ENCODE assay signal across 2 cellular contexts in the genomic region with DNA sequence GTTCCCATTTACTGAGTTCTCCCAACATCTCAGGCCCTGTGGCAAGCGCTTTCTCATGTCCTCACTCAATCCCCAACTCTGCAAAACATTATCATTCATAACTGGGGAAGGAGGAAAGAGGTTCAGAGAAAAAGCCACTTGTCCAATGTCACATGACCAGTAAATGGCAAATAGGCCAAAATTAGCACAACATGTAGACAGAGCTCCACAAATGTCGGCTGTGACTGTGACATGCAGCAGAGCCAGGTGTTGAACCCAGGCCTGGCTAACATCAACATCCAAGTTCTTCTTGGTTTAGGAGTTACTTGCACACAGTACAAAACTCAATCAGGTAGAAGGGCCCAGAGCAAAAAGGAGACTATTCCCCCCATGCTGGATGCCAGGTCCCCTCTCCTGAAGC.
TF ChIP-seq lines count a peak whose summit lies in the region.

No MANE protein-coding gene starts in this region.

TF ChIP-seq in IMR-90, 13 proteins besides CTCF, POLR2A, EP300 and RAD21:
- no peak for TF ChIP-seq RFX5 (IDR thresholded peaks at IDR 0.05; ENCODE audit: low read depth, low read length)

TF ChIP-seq in SK-N-SH treated with all-trans-retinoic acid at 6 μM for 48 hours, 23 proteins besides CTCF, POLR2A, EP300 and RAD21:
- TF ChIP-seq, protein P1, sequence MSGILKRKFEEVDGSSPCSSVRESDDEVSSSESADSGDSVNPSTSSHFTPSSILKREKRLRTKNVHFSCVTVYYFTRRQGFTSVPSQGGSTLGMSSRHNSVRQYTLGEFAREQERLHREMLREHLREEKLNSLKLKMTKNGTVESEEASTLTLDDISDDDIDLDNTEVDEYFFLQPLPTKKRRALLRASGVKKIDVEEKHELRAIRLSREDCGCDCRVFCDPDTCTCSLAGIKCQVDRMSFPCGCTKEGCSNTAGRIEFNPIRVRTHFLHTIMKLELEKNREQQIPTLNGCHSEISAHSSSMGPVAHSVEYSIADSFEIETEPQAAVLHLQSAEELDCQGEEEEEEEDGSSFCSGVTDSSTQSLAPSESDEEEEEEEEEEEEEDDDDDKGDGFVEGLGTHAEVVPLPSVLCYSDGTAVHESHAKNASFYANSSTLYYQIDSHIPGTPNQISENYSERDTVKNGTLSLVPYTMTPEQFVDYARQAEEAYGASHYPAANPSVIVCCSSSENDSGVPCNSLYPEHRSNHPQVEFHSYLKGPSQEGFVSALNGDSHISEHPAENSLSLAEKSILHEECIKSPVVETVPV (CRISPR knock-in tag; IDR thresholded peaks at IDR 0.05): no peak
- TF ChIP-seq, protein P2, sequence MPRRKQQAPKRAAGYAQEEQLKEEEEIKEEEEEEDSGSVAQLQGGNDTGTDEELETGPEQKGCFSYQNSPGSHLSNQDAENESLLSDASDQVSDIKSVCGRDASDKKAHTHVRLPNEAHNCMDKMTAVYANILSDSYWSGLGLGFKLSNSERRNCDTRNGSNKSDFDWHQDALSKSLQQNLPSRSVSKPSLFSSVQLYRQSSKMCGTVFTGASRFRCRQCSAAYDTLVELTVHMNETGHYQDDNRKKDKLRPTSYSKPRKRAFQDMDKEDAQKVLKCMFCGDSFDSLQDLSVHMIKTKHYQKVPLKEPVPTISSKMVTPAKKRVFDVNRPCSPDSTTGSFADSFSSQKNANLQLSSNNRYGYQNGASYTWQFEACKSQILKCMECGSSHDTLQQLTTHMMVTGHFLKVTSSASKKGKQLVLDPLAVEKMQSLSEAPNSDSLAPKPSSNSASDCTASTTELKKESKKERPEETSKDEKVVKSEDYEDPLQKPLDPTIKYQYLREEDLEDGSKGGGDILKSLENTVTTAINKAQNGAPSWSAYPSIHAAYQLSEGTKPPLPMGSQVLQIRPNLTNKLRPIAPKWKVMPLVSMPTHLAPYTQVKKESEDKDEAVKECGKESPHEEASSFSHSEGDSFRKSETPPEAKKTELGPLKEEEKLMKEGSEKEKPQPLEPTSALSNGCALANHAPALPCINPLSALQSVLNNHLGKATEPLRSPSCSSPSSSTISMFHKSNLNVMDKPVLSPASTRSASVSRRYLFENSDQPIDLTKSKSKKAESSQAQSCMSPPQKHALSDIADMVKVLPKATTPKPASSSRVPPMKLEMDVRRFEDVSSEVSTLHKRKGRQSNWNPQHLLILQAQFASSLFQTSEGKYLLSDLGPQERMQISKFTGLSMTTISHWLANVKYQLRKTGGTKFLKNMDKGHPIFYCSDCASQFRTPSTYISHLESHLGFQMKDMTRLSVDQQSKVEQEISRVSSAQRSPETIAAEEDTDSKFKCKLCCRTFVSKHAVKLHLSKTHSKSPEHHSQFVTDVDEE (CRISPR knock-in tag; IDR thresholded peaks at IDR 0.05): no peak
- no peak for TF ChIP-seq ZNF8 (CRISPR knock-in tag; IDR thresholded peaks at IDR 0.05)
- TF ChIP-seq, protein P3, sequence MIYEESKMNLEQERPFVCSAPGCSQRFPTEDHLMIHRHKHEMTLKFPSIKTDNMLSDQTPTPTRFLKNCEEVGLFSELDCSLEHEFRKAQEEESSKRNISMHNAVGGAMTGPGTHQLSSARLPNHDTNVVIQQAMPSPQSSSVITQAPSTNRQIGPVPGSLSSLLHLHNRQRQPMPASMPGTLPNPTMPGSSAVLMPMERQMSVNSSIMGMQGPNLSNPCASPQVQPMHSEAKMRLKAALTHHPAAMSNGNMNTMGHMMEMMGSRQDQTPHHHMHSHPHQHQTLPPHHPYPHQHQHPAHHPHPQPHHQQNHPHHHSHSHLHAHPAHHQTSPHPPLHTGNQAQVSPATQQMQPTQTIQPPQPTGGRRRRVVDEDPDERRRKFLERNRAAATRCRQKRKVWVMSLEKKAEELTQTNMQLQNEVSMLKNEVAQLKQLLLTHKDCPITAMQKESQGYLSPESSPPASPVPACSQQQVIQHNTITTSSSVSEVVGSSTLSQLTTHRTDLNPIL (CRISPR knock-in tag; IDR thresholded peaks at IDR 0.05; ENCODE audit: low read depth): no peak
- no peak for TF ChIP-seq ESRRG (CRISPR knock-in tag; IDR thresholded peaks at IDR 0.05)
- TF ChIP-seq BACH2 (CRISPR knock-in tag; IDR thresholded peaks at IDR 0.05; ENCODE audit: borderline replicate concordance): no peak
- no peak for TF ChIP-seq ZFP30 (CRISPR knock-in tag; IDR thresholded peaks at IDR 0.05)
